Comparison of ENCODE assay signal across 18 cellular contexts in genomic region chr10:80569131-80569895, GRCh38. TPM values are rescaled to one million over a fixed set of nuclear protein-coding genes. Genes with fewer than 3 reads are reported as not detected.
DNase-seq lines count a peak whose midpoint lies in the region; ATAC-seq, FAIRE-seq and TF ChIP-seq lines count a peak whose summit lies in the region.
"Had no signal": no experiment of that assay in that cellular context is flagged by ENCODE, and none has a peak within 500 bp of the region (broad histone marks: within the 10 kb centered on the region; RNA-seq: fewer than 3 reads in every experiment).

No MANE protein-coding gene starts in this region.

- no peak for TF ChIP-seq RAD21 in HepG2 (CRISPR knock-in tag; IDR thresholded peaks at IDR 0.05)

- H2AFZ ChIP-seq in HepG2 (ENCODE audit: low read length): no peak overlapping the region

- peaks cover 3% of the 10 kb centered on the region for H3K9me3 Mint-ChIP-seq in osteocyte (ENCODE audit: unreplicated experiment)
- H3K9me3 Mint-ChIP-seq: CD4-positive, alpha-beta memory T cell had no signal

- H3K27me3 ChIP-seq in HepG2 (ENCODE audit: control insufficient read depth in 1 of 2, insufficient read depth in 2 of 2, low read length in 2 of 2) (peaks cover 0 to 9% of the 10 kb centered on the region in 2 experiments; a peak in 2 of 5 replicates), right lobe of liver (no peaks in the 10 kb centered on the region), lung (ENCODE audit: control insufficient read depth, insufficient read depth) (no peaks in the 10 kb centered on the region)

- TF ChIP-seq CTCF in HepG2 (CRISPR knock-in tag; IDR thresholded peaks at IDR 0.05) (no peak), right lobe of liver (IDR thresholded peaks at IDR 0.05) (no peak), lung (IDR thresholded peaks at IDR 0.05; ENCODE audit: control extremely low read depth, extremely low read depth) (no peak), osteocyte (IDR thresholded peaks at IDR 0.05) (no peak)

- TF ChIP-seq EP300 in HepG2 (IDR thresholded peaks at IDR 0.05; ENCODE audit: low read depth in 2 of 2, low read length in 2 of 2): no peak
- TF ChIP-seq EP300 in HepG2 (CRISPR knock-in tag; IDR thresholded peaks at IDR 0.05; ENCODE audit: borderline replicate concordance): no peak

- no peaks in the 10 kb centered on the region for H3K4me1 Mint-ChIP-seq in osteocyte (ENCODE audit: unreplicated experiment)
- H3K4me1 Mint-ChIP-seq: CD4-positive, alpha-beta memory T cell had no signal

- FAIRE-seq in HepG2 (lab: Jason Lieb, UNC): no peak
- FAIRE-seq: G401.6, GM12892, H54 had no signal

- CTCF ChIA-PET in HepG2 (lab: Yijun Ruan, JAX; ENCODE audit: low intra/inter-chr PET ratio, low total read pairs): no interaction called here

- intact Hi-C loops in HepG2 (cut with micrococcal nuclease; ENCODE audit: unreplicated experiment): no loop called here
- intact Hi-C loops in right lobe of liver (cut with DNase I): no loop called here

- in situ Hi-C loops in HepG2 (cut with HindIII; ENCODE audit: extremely low pct_ligation_motif_present, low pct_unique_long_range_greater_than_20kb): no loop called here

- H3K36me3 ChIP-seq in HepG2 (replicated peaks in 1 of 2; ENCODE audit: control insufficient read depth in 1 of 2, insufficient read depth in 2 of 2, low read length in 2 of 2) (no peaks in the 10 kb centered on the region), right lobe of liver (no peaks in the 10 kb centered on the region), lung (ENCODE audit: control insufficient read depth in 2 of 2, insufficient read depth in 2 of 2, low read length in 2 of 2) (no peaks in the 10 kb centered on the region)

- no peak overlapping the region for H3K9ac ChIP-seq in HepG2 (ENCODE audit: insufficient read depth, low read depth, low read length)

- H3K79me2 ChIP-seq in HepG2 (ENCODE audit: insufficient read depth, low read length): no peaks in the 10 kb centered on the region

- H3K9me3 ChIP-seq in HepG2 (ENCODE audit: low read length) (no peaks in the 10 kb centered on the region), right lobe of liver (no peaks in the 10 kb centered on the region), lung (ENCODE audit: control insufficient read depth in 2 of 2, insufficient read depth in 1 of 2, low read length in 1 of 2) (no peaks in the 10 kb centered on the region)

- H3K4me1 ChIP-seq in HepG2 (ENCODE audit: insufficient read depth, low read length): peaks cover 12% of the 10 kb centered on the region
- H3K4me1 ChIP-seq in right lobe of liver: no peaks in the 10 kb centered on the region
- no peaks in the 10 kb centered on the region for H3K4me1 ChIP-seq in lung (ENCODE audit: control insufficient read depth in 2 of 2, insufficient read depth in 2 of 2, low read length in 2 of 2)

- H3K4me3 Mint-ChIP-seq in osteocyte (ENCODE audit: unreplicated experiment): no peak overlapping the region
- H3K4me3 Mint-ChIP-seq: CD4-positive, alpha-beta memory T cell had no signal

- H3K27ac Mint-ChIP-seq in osteocyte (ENCODE audit: unreplicated experiment): no peak overlapping the region
- H3K27ac Mint-ChIP-seq: CD4-positive, alpha-beta memory T cell had no signal

- no TSS peak for BruUV-seq in HepG2 (replicated peaks; lab: Mats Ljungman, UMichigan)

- no peak overlapping the region for H3K4me2 ChIP-seq in HepG2 (ENCODE audit: low read depth, low read length)

- H3K36me3 Mint-ChIP-seq in osteocyte (ENCODE audit: unreplicated experiment): no peaks in the 10 kb centered on the region
- H3K36me3 Mint-ChIP-seq: CD4-positive, alpha-beta memory T cell had no signal

- WGBS in HepG2 (ENCODE audit: low lambda C conversion rate): 49% methylated on average over 15 of the region's 15 CpGs
- 79% methylated on average over 14 of the region's 15 CpGs for WGBS in right lobe of liver (ENCODE audit: insufficient coverage, low coverage, low lambda C conversion rate, missing lambda C conversion rate)
- 90 to 93% methylated on average over 15 of the region's 15 CpGs for WGBS in lung, 2 donors

- peaks cover 14% of the 10 kb centered on the region for H3K27me3 Mint-ChIP-seq in osteocyte (ENCODE audit: unreplicated experiment)

- no peak for TF ChIP-seq POLR2A in HepG2 (IDR thresholded peaks at IDR 0.05; ENCODE audit: insufficient read depth in 1 of 2, low read depth in 2 of 2, low read length in 2 of 2)
- no peak for TF ChIP-seq POLR2A in right lobe of liver (IDR thresholded peaks at IDR 0.05)

- DNase-seq in HepG2 (ENCODE audit: low spot score) (no peak), right lobe of liver (no peak), lung (ENCODE audit: low spot score) (peak; percentile 14), osteocyte (ENCODE audit: extremely low spot score, unreplicated experiment) (peak; percentile 48), putamen (ENCODE audit: low spot score) (no peak), HUDEP-2 (lab: John Stamatoyannopoulos, UW; ENCODE audit: unreplicated experiment in 76 of 76) (no peak), NCI-H187 treated with DMSO at 0.1 percent for 48 hours (lab: John Stamatoyannopoulos, UW) (no peak)
- DNase-seq: C1 segment of cervical spinal cord; CD4-positive, alpha-beta memory T cell; COR-L47; DMS153; DND-41; GOT3; HCEC 1CT had no signal

- no peak for ATAC-seq in HepG2
- ATAC-seq in right lobe of liver: no peak
- no peak for ATAC-seq in lung (ENCODE audit: insufficient read depth, low FRiP score)

- H3K4me3 ChIP-seq in HepG2 (replicated peaks in 1 of 3; ENCODE audit: insufficient read depth in 1 of 3, low read depth in 2 of 3, low read length in 3 of 3) (no peak overlapping the region), right lobe of liver (no peak overlapping the region), lung (no peak overlapping the region)

- H3K27ac ChIP-seq in HepG2 (ENCODE audit: extremely low read length, insufficient read depth, low read length) (no peak overlapping the region), right lobe of liver (no peak overlapping the region), lung (ENCODE audit: low read depth in 1 of 2, low read length in 1 of 2) (no peak overlapping the region)

- POLR2A ChIA-PET in HepG2 (lab: Yijun Ruan, JAX): no interaction called here

- no peaks in the 10 kb centered on the region for H4K20me1 ChIP-seq in HepG2 (ENCODE audit: insufficient read depth, low read length)

TF ChIP-seq in HepG2, 621 proteins besides CTCF, POLR2A, EP300 and RAD21 (continues in another document):
- no peak for TF ChIP-seq GPBP1L1 (CRISPR knock-in tag; IDR thresholded peaks at IDR 0.05)
- no peak for TF ChIP-seq ZBTB33 (CRISPR knock-in tag; IDR thresholded peaks at IDR 0.05)

RNA-seq across cellular contexts. Expression of gene SH2D4B, which starts 31.6 kb away (rescaled TPM):
- not detected in 2 replicates for total RNA-seq in HepG2 (2016; rRNA removed; fragmentation: Illumina TruSeq; extraction: Trizol)
- total RNA-seq in HepG2 (2016; cell fraction: cytosol; rRNA removed; fragmentation: Illumina TruSeq; extraction: Trizol; ENCODE audit: low read depth): 0.09 TPM in 1 of 2 replicates, not detected in the other
- not detected in 2 replicates for total RNA-seq in HepG2 (2016; cell fraction: insoluble cytoplasmic fraction; rRNA removed; fragmentation: Illumina TruSeq; extraction: Trizol)
- total RNA-seq in HepG2 (2016; cell fraction: membrane; rRNA removed; fragmentation: Illumina TruSeq; extraction: Trizol): not detected in 2 replicates
- total RNA-seq in HepG2 (2016; cell fraction: nucleus; rRNA removed; fragmentation: Illumina TruSeq; extraction: Trizol): 0.09 TPM in 1 of 2 replicates, not detected in the other
- not detected in 2 replicates for polyA plus RNA-seq in HepG2 (2011; rRNA removed)
- not detected in 2 replicates for polyA plus RNA-seq in HepG2 (2011; cell fraction: cytosol; rRNA removed)
- polyA plus RNA-seq in HepG2 (2011; cell fraction: nucleus; rRNA removed): 0.03 TPM in 1 of 2 replicates, not detected in the other
- polyA plus RNA-seq in HepG2 (2012): not detected in 2 replicates
- polyA plus RNA-seq in HepG2 (2016; cell fraction: cytosol; fragmentation: Illumina TruSeq; extraction: Trizol; ENCODE audit: low read depth): not detected in 2 replicates
- polyA plus RNA-seq in HepG2 (2016; cell fraction: insoluble cytoplasmic fraction; fragmentation: Illumina TruSeq; extraction: Trizol; ENCODE audit: low read depth): not detected in 2 replicates
- not detected in 2 replicates for polyA plus RNA-seq in HepG2 (2016; cell fraction: membrane; fragmentation: Illumina TruSeq; extraction: Trizol; ENCODE audit: low read depth)
- not detected in 2 replicates for polyA plus RNA-seq in HepG2 (2016; cell fraction: nucleus; fragmentation: Illumina TruSeq; extraction: Trizol; ENCODE audit: insufficient read depth, low read depth)
- polyA minus RNA-seq in HepG2 (2011; rRNA and poly(A)+ RNA removed; ENCODE audit: low replicate concordance): 0.04 and 0.12 TPM in 2 replicates
- polyA minus RNA-seq in HepG2 (2011; cell fraction: cytosol; rRNA and poly(A)+ RNA removed): not detected in 2 replicates
- polyA minus RNA-seq in HepG2 (2011; cell fraction: nucleus; rRNA and poly(A)+ RNA removed): not detected in 2 replicates
- not detected for total RNA-seq in right lobe of liver
- total RNA-seq in lung: under 1 TPM; 0.12 to 0.28 TPM
- under 1 TPM; 0.20 to 0.23 TPM for polyA plus RNA-seq in lung
- total RNA-seq in osteocyte: not detected in 2 replicates
- polyA plus RNA-seq: BJ; CD4-positive, alpha-beta memory T cell had no signal

Comparison
In these comparisons a context has a peak if more than half of its experiments do, and no peak if none do; other contexts are left out.
1. DNase-seq: peak in lung (single experiment) and osteocyte (single experiment); none in HepG2 (single experiment), right lobe of liver (0 of 3), putamen (single experiment), HUDEP-2 (0 of 76) and NCI-H187 treated with DMSO at 0.1 percent for 48 hours (single experiment).